Comparison of ENCODE assay signal across 10 cellular contexts in the genomic region with DNA sequence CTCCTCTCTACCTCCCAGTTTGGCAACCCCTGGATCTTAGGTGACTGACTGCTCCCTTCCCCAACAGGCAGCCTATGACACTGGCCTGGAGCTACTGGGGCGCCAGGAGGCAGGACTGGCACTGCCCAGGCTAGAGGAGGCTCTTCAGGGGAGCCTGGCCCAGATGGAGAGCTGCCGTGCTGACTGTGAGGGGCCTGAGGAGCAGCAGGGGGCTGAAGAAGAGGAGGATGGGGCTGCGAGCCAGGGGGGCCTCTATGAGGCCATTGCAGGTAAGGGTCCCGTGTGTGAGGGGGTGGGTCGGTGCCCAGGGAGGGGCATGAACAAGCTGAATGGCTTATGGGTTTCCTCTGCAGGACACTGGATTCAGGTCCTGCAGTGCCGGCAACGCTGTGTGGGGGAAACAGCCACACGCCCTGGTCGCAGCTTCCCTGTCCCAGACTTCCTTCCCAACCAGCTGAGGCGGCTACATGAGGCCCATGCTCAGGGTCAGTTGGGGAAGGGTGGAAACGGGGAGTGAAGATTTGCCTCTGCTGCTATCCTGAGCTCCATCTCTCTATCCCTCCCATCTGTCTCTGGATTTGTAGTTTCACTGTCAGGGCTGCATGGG. TPM values are rescaled to one million over a fixed set of nuclear protein-coding genes. Genes with fewer than 3 reads are reported as not detected.
DNase-seq lines count a peak whose midpoint lies in the region; ATAC-seq and TF ChIP-seq lines count a peak whose summit lies in the region.
"Had no signal": no experiment of that assay in that cellular context is flagged by ENCODE, and none has a peak within 500 bp of the region (broad histone marks: within the 10 kb centered on the region; RNA-seq: fewer than 3 reads in every experiment).

No MANE protein-coding gene starts in this region.

- peaks cover 15% of the 10 kb centered on the region for H3K4me1 Mint-ChIP-seq in CD4-positive, alpha-beta T cell (ENCODE audit: low read depth)
- peaks cover 21% of the 10 kb centered on the region for H3K4me1 Mint-ChIP-seq in memory B cell

- H3K27me3 Mint-ChIP-seq in CD4-positive, alpha-beta T cell = peaks cover 14% of the 10 kb centered on the region
- H3K27me3 Mint-ChIP-seq in memory B cell = peaks cover 33% of the 10 kb centered on the region

- no peak for DNase-seq in CD4-positive, alpha-beta T cell
- DNase-seq in WERI-Rb-1 = peak; percentile 35
- DNase-seq in memory B cell (ENCODE audit: low spot score in 2 of 2) = no peak
- DNase-seq in stomach = no peak
- DNase-seq in mesenteric fat pad (ENCODE audit: low spot score) = no peak
- DNase-seq: gastrocnemius medialis, mammary epithelial cell, NCI-H69 had no signal

- no peak for ATAC-seq in CD4-positive, alpha-beta T cell (ENCODE audit: poor library complexity)
- no peak for ATAC-seq in memory B cell (ENCODE audit: low read depth)
- no peak for ATAC-seq in HG02973 (IDR thresholded peaks at IDR 0.05; ENCODE audit: unreplicated experiment)
- ATAC-seq: gastrocnemius medialis had no signal

- no peak for TF ChIP-seq POLR2A in stomach (IDR thresholded peaks at IDR 0.05)

- peaks cover 18 to 48% (median 32%) of the 10 kb centered on the region in 4 donors for H3K4me1 ChIP-seq in stomach

- H3K4me3 Mint-ChIP-seq in CD4-positive, alpha-beta T cell = peak overlapping the region; percentile 91
- peak overlapping the region; percentile 18 for H3K4me3 Mint-ChIP-seq in memory B cell

- no peak for TF ChIP-seq EP300 in stomach (IDR thresholded peaks at IDR 0.05)

- no peak for TF ChIP-seq CTCF in CD4-positive, alpha-beta T cell (IDR thresholded peaks at IDR 0.05)
- TF ChIP-seq CTCF in WERI-Rb-1 (IDR thresholded peaks at IDR 0.05; ENCODE audit: low read depth, low read length) = no peak
- TF ChIP-seq CTCF in stomach (IDR thresholded peaks at IDR 0.05) = no peak

- H3K9me3 ChIP-seq in CD4-positive, alpha-beta T cell (ENCODE audit: control insufficient read depth, low read length) = no peaks in the 10 kb centered on the region
- H3K9me3 ChIP-seq in WERI-Rb-1 (ENCODE audit: severe bottlenecking) = no peaks in the 10 kb centered on the region
- H3K9me3 ChIP-seq in stomach = no peaks in the 10 kb centered on the region
- H3K9me3 ChIP-seq: gastrocnemius medialis had no signal

- H3K4me3 ChIP-seq in WERI-Rb-1 (ENCODE audit: low read depth, low read length) (peak overlapping the region; percentile 67), stomach (no peak overlapping the region)
- H3K4me3 ChIP-seq: gastrocnemius medialis had no signal

- H3K36me3 ChIP-seq in WERI-Rb-1 = peaks cover 71% of the 10 kb centered on the region
- H3K36me3 ChIP-seq in stomach = peaks cover 0 to 44% (median 36%) of the 10 kb centered on the region in 4 donors
- H3K36me3 ChIP-seq: gastrocnemius medialis had no signal

- H3K27ac ChIP-seq in CD4-positive, alpha-beta T cell (ENCODE audit: low read depth, low read length) = no peak overlapping the region
- H3K27ac ChIP-seq in WERI-Rb-1 (peak overlapping the region; percentile 91), stomach (peak overlapping the region in 1 of 5 donors; percentile 91)

- H3K36me3 Mint-ChIP-seq in CD4-positive, alpha-beta T cell (ENCODE audit: low read depth) = no peaks in the 10 kb centered on the region
- no peaks in the 10 kb centered on the region for H3K36me3 Mint-ChIP-seq in memory B cell

- no peak overlapping the region for H3K27ac Mint-ChIP-seq in CD4-positive, alpha-beta T cell
- H3K27ac Mint-ChIP-seq in memory B cell = no peak overlapping the region

- CTCF ChIA-PET in CD4-positive, alpha-beta T cell (lab: Charles Lee) = interaction anchor here (1.1 to 2.3 kb wide), 2 partner anchors 61 to 64 kb away, joined by 4 to 8 read pairs; no protein-coding TSS in a partner anchor

- peaks cover 19% of the 10 kb centered on the region for H3K27me3 ChIP-seq in CD4-positive, alpha-beta T cell (ENCODE audit: control insufficient read depth, insufficient read depth, low read length)
- H3K27me3 ChIP-seq in WERI-Rb-1 (ENCODE audit: insufficient read depth, low read depth, severe bottlenecking) (no peaks in the 10 kb centered on the region), stomach (peaks cover 0 to 45% (median under 1%) of the 10 kb centered on the region in 3 donors)

- POLR2A ChIA-PET in CD4-positive, alpha-beta T cell (lab: Charles Lee) = interaction anchor here (1.0 to 8.0 kb wide), 4 partner anchors 37 to 77 kb away, joined by 6 to 57 read pairs (median 13); partner anchors contain the start of genes MLF2 and TPI1

- intact Hi-C loops in CD4-positive, alpha-beta T cell (cut with DNase I, micrococcal nuclease) = no loop called here
- intact Hi-C loops in stomach (cut with DNase I; ENCODE audit: low total_unique reads) = no loop called here

- 76 to 91% (median 87%) methylated on average over 8 to 11 of the region's 11 CpGs for WGBS in stomach, 5 donors

- no peaks in the 10 kb centered on the region for H3K9me3 Mint-ChIP-seq in CD4-positive, alpha-beta T cell
- H3K9me3 Mint-ChIP-seq in memory B cell = no peaks in the 10 kb centered on the region

RNA-seq across cellular contexts. Expression of gene P3H3, which starts 2.2 kb away (rescaled TPM):
- total RNA-seq in CD4-positive, alpha-beta T cell = 1 to 10 TPM; 2.5 to 4.1 TPM
- 10 to 100 TPM; 15.2 to 41.1 (median 18.0) TPM for total RNA-seq in stomach
- polyA plus RNA-seq in stomach = 10 to 100 TPM in 1 of 3 donors, 1 to 10 TPM in 2; 7.0 to 15.1 (median 9.1) TPM
- total RNA-seq in mesenteric fat pad = 11.1 TPM

RNA-seq across cellular contexts. Expression of gene GPR162, which starts 8.8 kb away (rescaled TPM):
- total RNA-seq in CD4-positive, alpha-beta T cell = not detected
- total RNA-seq in stomach (1 to 10 TPM; 1.3 to 7.5 (median 1.8) TPM), mesenteric fat pad (7.0 TPM)
- 1 to 10 TPM; 2.6 to 9.3 (median 6.4) TPM for polyA plus RNA-seq in stomach
- total RNA-seq: MCF 10A had no signal

RNA-seq across cellular contexts. Expression of gene GNB3, which starts 10.3 kb away (rescaled TPM):
- under 1 TPM; 0.75 to 0.85 TPM for total RNA-seq in CD4-positive, alpha-beta T cell
- total RNA-seq in stomach = 10 to 100 TPM in 1 of 5 donors, 1 to 10 TPM in 2, under 1 TPM in 1, not detected in 1; 0.89 to 11.1 (median 4.5) TPM
- polyA plus RNA-seq in stomach = 1 to 10 TPM in 2 of 3 donors, under 1 TPM in 1; 0.87 to 2.8 (median 2.7) TPM
- 1.2 TPM for total RNA-seq in mesenteric fat pad
- total RNA-seq: gastrocnemius medialis, MCF 10A had no signal

RNA-seq across cellular contexts. Expression of gene CDCA3, which starts 20.7 kb away (rescaled TPM):
- under 1 TPM; 0.80 to 0.89 TPM for total RNA-seq in CD4-positive, alpha-beta T cell
- 10 to 100 TPM in 3 of 5 donors, 1 to 10 TPM in 2; 3.3 to 56.0 (median 19.6) TPM for total RNA-seq in stomach
- polyA plus RNA-seq in stomach = 10 to 100 TPM in 1 of 3 donors, 1 to 10 TPM in 2; 2.1 to 12.2 (median 9.8) TPM
- 0.16 TPM for total RNA-seq in mesenteric fat pad

RNA-seq across cellular contexts. Expression of gene USP5, which starts 21.6 kb away (rescaled TPM):
- total RNA-seq in CD4-positive, alpha-beta T cell = 10 to 100 TPM; 31.8 to 33.4 TPM
- total RNA-seq in stomach (10 to 100 TPM; 26.3 to 69.4 (median 48.7) TPM), mesenteric fat pad (74.8 TPM)
- 10 to 100 TPM; 20.9 to 29.0 (median 25.0) TPM for polyA plus RNA-seq in stomach
